In the genomic region with DNA sequence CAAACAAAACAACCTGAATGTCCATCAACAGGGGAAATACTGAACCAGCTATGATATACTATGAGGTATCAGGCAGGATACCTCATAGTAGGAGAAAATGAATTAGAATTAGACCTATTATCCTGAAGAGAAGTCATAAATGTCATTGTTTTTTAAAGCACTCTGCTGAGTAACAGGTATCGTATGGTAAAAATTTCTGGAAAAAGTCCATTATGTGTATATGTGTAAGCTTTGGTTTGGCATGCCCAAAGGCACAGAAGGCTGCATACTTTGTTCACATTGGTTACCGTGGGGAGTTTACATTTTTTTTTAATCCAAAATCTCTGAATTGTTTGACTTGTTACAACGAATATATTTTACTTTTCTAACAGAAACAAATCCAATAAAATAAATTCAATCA, we compare ENCODE assay signal across 10 cellular contexts.
DNase-seq lines count a peak whose midpoint lies in the region; ATAC-seq and TF ChIP-seq lines count a peak whose summit lies in the region.
"Had no signal": no experiment of that assay in that cellular context is flagged by ENCODE, and none has a peak within 500 bp of the region (broad histone marks: within the 10 kb centered on the region; RNA-seq: fewer than 3 reads in every experiment).

No MANE protein-coding gene starts in this region.

- H2AFZ ChIP-seq in fibroblast of lung (ENCODE audit: low read length): no peak overlapping the region

- no peak overlapping the region for H3K9ac ChIP-seq in fibroblast of lung (ENCODE audit: insufficient read depth, low read length)

- peak overlapping the region; percentile 60 for H3K4me2 ChIP-seq in fibroblast of lung (ENCODE audit: extremely low read depth, insufficient read depth, low read length)

- H3K27me3 Mint-ChIP-seq in osteocyte (ENCODE audit: unreplicated experiment): no peaks in the 10 kb centered on the region

- peaks cover 3% of the 10 kb centered on the region; the same call in 1 of the 2 replicates for H3K9me3 ChIP-seq in AG04450 (ENCODE audit: control insufficient read depth, insufficient read depth, low read length)
- H3K9me3 ChIP-seq in fibroblast of lung (ENCODE audit: control insufficient read depth, insufficient read depth, low read depth, low read length): no peaks in the 10 kb centered on the region

- H3K27me3 ChIP-seq in AG04450 (ENCODE audit: control insufficient read depth, insufficient read depth, low read length) (no peaks in the 10 kb centered on the region), fibroblast of lung (ENCODE audit: control insufficient read depth, insufficient read depth, low read length) (no peaks in the 10 kb centered on the region)

- ATAC-seq in SK-N-SH treated with all-trans-retinoic acid at 6 μM for 48 hours: peak; percentile 44
- ATAC-seq: activated CD8-positive, alpha-beta T cell treated with anti-CD3 and anti-CD28 coated beads for 36 hours had no signal

- peaks cover 13% of the 10 kb centered on the region for H3K4me1 ChIP-seq in fibroblast of lung (ENCODE audit: control insufficient read depth, extremely low read depth, insufficient read depth, low read length)

- DNase-seq in AG04450 (ENCODE audit: low read depth, low spot score) (peak; percentile 38), fibroblast of lung (ENCODE audit: low read depth in 2 of 2) (peak; percentile 55 to 71), osteocyte (ENCODE audit: extremely low spot score, unreplicated experiment) (no peak), NCI-H2171 treated with DMSO at 0.1 percent for 48 hours (lab: John Stamatoyannopoulos, UW) (no peak), hepatic stellate cell (ENCODE audit: low spot score) (no peak), NCI-H2171 (lab: John Stamatoyannopoulos, UW) (no peak)
- DNase-seq in activated CD4-positive, CD25-positive, alpha-beta regulatory T cell treated with anti-CD3 and anti-CD28 coated beads, Interleukin-2, amount 50 U/mL, for 72 hours: no peak
- DNase-seq: activated CD8-positive, alpha-beta T cell treated with anti-CD3 and anti-CD28 coated beads for 36 hours; AML-193 had no signal

- no peaks in the 10 kb centered on the region for H3K79me2 ChIP-seq in fibroblast of lung (ENCODE audit: control insufficient read depth, insufficient read depth, low read length)

- TF ChIP-seq CTCF in AG04450 (IDR thresholded peaks at IDR 0.05; ENCODE audit: low read depth, low read length) (no peak), fibroblast of lung (conservative IDR thresholded peaks at IDR 0.05 in 1 of 2, IDR thresholded peaks at IDR 0.05 in 1 of 2; ENCODE audit: low read depth in 1 of 2, low read length in 2 of 2) (no peak), osteocyte (IDR thresholded peaks at IDR 0.05) (no peak)

- POLR2A ChIA-PET in AG04450 (lab: Yijun Ruan, JAX): interaction anchor here (0.5 to 2.1 kb wide), 2 partner anchors 56 to 165 kb away, joined by 6 to 9 read pairs; no protein-coding TSS in a partner anchor

- H3K27ac Mint-ChIP-seq in osteocyte (ENCODE audit: unreplicated experiment): peak overlapping the region; percentile 66
- H3K27ac Mint-ChIP-seq: activated CD8-positive, alpha-beta T cell treated with anti-CD3 and anti-CD28 coated beads for 36 hours had no signal

- peaks cover 71% of the 10 kb centered on the region for H3K4me1 Mint-ChIP-seq in osteocyte (ENCODE audit: unreplicated experiment)

- no peak overlapping the region for H3K4me3 Mint-ChIP-seq in osteocyte (ENCODE audit: unreplicated experiment)
- H3K4me3 Mint-ChIP-seq: activated CD8-positive, alpha-beta T cell treated with anti-CD3 and anti-CD28 coated beads for 36 hours had no signal

- CTCF ChIA-PET in AG04450 (lab: Charles Lee): interaction anchor here (1.7 kb wide), 1 partner anchor 53 kb away, joined by 4 read pairs; no protein-coding TSS in a partner anchor

- no peaks in the 10 kb centered on the region for H3K9me3 Mint-ChIP-seq in osteocyte (ENCODE audit: unreplicated experiment)
- H3K9me3 Mint-ChIP-seq: activated CD8-positive, alpha-beta T cell treated with anti-CD3 and anti-CD28 coated beads for 36 hours had no signal

- H3K36me3 ChIP-seq in fibroblast of lung (ENCODE audit: control insufficient read depth, insufficient read depth, low read length): peaks cover 1% of the 10 kb centered on the region

- H3K4me3 ChIP-seq in AG04450 (ENCODE audit: low read depth, low read length): no peak overlapping the region
- H3K4me3 ChIP-seq in fibroblast of lung (replicated peaks in 1 of 4; ENCODE audit: control extremely low read depth in 1 of 4, insufficient read depth in 1 of 4, low read depth in 3 of 4, low read length in 4 of 4): peak overlapping the region in 2 of 4 experiments; percentile 16 to 20

- H4K20me1 ChIP-seq in fibroblast of lung (ENCODE audit: control insufficient read depth, extremely low read depth, insufficient read depth, low read length): no peaks in the 10 kb centered on the region

- peaks cover 14% of the 10 kb centered on the region for H3K36me3 Mint-ChIP-seq in osteocyte (ENCODE audit: unreplicated experiment)

- H3K27ac ChIP-seq in AG04450 (ENCODE audit: low read depth, low read length) (no peak overlapping the region), fibroblast of lung (ENCODE audit: insufficient read depth, low read length) (peak overlapping the region; percentile 42)

TF ChIP-seq in SK-N-SH treated with all-trans-retinoic acid at 6 μM for 48 hours, 23 proteins besides CTCF, POLR2A, EP300 and RAD21:
- TF ChIP-seq ZFP30 (CRISPR knock-in tag; IDR thresholded peaks at IDR 0.05): no peak
- TF ChIP-seq ZNF565 (CRISPR knock-in tag; conservative IDR thresholded peaks at IDR 0.05; ENCODE audit: low read depth): no peak
- TF ChIP-seq RARB (CRISPR knock-in tag; IDR thresholded peaks at IDR 0.05): no peak
- TF ChIP-seq ZC3H10 (CRISPR knock-in tag; IDR thresholded peaks at IDR 0.05): no peak
- TF ChIP-seq POU6F1 (CRISPR knock-in tag; IDR thresholded peaks at IDR 0.05; ENCODE audit: borderline replicate concordance, low read depth): no peak
- no peak for TF ChIP-seq TOX (CRISPR knock-in tag; IDR thresholded peaks at IDR 0.05; ENCODE audit: borderline replicate concordance)
TF ChIP-seq in SK-N-SH treated with all-trans-retinoic acid at 6 μM for 48 hours: peak in this region for 0.

Comparison
In these comparisons a context has a peak if more than half of its experiments do, and no peak if none do; other contexts are left out.
1. DNase-seq: peak in AG04450 (single experiment) and fibroblast of lung (2 of 2); none in osteocyte (single experiment), NCI-H2171 treated with DMSO at 0.1 percent for 48 hours (single experiment), activated CD4-positive, CD25-positive, alpha-beta regulatory T cell treated with anti-CD3 and anti-CD28 coated beads, Interleukin-2, amount 50 U/mL, for 72 hours (single experiment), hepatic stellate cell (single experiment) and NCI-H2171 (single experiment).